Comparison of ENCODE assay signal across 8 cellular contexts in the genomic region with DNA sequence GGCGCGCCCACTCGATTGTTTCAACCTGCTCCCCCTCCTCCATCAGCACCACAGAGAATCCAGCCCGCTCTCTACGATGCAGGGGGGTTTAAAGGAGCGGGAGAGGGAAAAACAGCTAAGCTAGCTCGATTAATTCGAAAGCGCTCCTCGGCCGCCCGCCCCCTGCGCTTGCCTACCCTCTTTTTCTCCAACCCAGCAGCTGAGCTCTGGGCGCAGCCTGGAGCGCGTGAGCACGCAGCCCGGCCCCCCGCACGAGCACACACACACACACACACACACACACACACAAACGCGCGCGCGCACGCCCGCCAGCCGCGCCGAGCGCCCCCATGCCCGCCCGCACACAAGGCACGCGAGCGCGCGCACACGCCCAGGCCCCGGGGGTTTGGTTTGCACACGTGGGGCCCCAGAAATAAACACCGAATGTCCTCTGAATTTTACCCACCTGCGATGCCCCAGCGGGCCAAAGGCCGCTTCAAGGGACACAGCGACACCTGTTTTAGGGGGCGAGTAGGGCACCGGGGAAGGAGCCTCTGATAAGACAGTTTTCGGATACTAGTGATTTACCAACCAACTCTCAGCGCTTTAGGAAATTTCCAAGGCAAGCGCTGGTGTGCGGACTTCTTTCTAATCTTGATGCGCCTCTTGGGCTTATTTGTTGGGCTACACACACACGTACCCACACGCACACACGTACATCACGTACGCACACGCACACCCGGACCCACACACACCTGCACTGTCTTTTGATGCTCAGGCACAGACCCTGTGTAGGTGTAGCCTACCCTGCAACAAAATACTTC. TPM values are rescaled to one million over a fixed set of nuclear protein-coding genes. Genes with fewer than 3 reads are reported as not detected.
DNase-seq lines count a peak whose midpoint lies in the region; ATAC-seq and TF ChIP-seq lines count a peak whose summit lies in the region.

No MANE protein-coding gene starts in this region.

- TF ChIP-seq POLR2A in esophagus muscularis mucosa (IDR thresholded peaks at IDR 0.05; ENCODE audit: low read depth), result no peak

- no peak for ATAC-seq in GM21526 (IDR thresholded peaks at IDR 0.05; ENCODE audit: low FRiP score, unreplicated experiment)
- no peak for ATAC-seq in GM21825 (IDR thresholded peaks at IDR 0.05; ENCODE audit: unreplicated experiment)

- POLR2A ChIA-PET in SK-N-SH (lab: Yijun Ruan, JAX), result interaction anchor here (0.6 to 1.0 kb wide), 3 partner anchors 11 to 520 kb away, joined by 3 to 4 read pairs (median 3); no protein-coding TSS in a partner anchor

- H3K9me2 ChIP-seq in SK-N-SH, result no peaks in the 10 kb centered on the region

- peaks cover 57% of the 10 kb centered on the region for H3K27me3 Mint-ChIP-seq in IgD-negative memory B cell

- intact Hi-C loops in esophagus muscularis mucosa (cut with DNase I), result no loop called here

- TF ChIP-seq CTCF in SK-N-SH (IDR thresholded peaks at IDR 0.05), result peak; percentile 45
- TF ChIP-seq CTCF in esophagus muscularis mucosa (IDR thresholded peaks at IDR 0.05), result no peak

- peak overlapping the region; percentile 36 for H3K9ac ChIP-seq in SK-N-SH

- peak; percentile 30 for TF ChIP-seq RAD21 in SK-N-SH (IDR thresholded peaks at IDR 0.05; ENCODE audit: low read length)

- CTCF ChIA-PET in SK-N-SH (lab: Yijun Ruan, JAX), result interaction anchor here (0.7 to 1.5 kb wide), 6 partner anchors 10 to 866 kb away, joined by 3 to 5 read pairs (median 3); no protein-coding TSS in a partner anchor

- H3K27ac ChIP-seq in SK-N-SH (ENCODE audit: low read depth in 2 of 2, low read length in 1 of 2), result peak overlapping the region; percentile 36 to 70; a peak in 3 of 4 replicates
- H3K27ac ChIP-seq in esophagus muscularis mucosa (replicated peaks in 1 of 4), result peak overlapping the region; percentile 50 to 82 (median 70)

- H2AFZ ChIP-seq in SK-N-SH (ENCODE audit: low read depth) (peak overlapping the region; percentile 87), neuron (ENCODE audit: low read depth, low read length) (peak overlapping the region; percentile 24)

- H3K79me2 ChIP-seq in SK-N-SH (ENCODE audit: insufficient read depth), result no peaks in the 10 kb centered on the region

- no peaks in the 10 kb centered on the region for H4K20me1 ChIP-seq in SK-N-SH (ENCODE audit: insufficient read depth)

- 6% methylated on average over 32 of the region's 60 CpGs for WGBS in SK-N-SH (ENCODE audit: low lambda C conversion rate)
- WGBS in esophagus muscularis mucosa, result 4% methylated on average over 21 of the region's 60 CpGs

- H3K27me3 ChIP-seq in SK-N-SH (ENCODE audit: insufficient read depth), result peaks cover 76% of the 10 kb centered on the region
- peaks cover 25 to 91% (median 73%) of the 10 kb centered on the region in 4 donors for H3K27me3 ChIP-seq in esophagus muscularis mucosa
- peaks cover 76% of the 10 kb centered on the region for H3K27me3 ChIP-seq in neuron (ENCODE audit: insufficient read depth, low read length)

- no peaks in the 10 kb centered on the region for H3K9me3 ChIP-seq in SK-N-SH
- no peaks in the 10 kb centered on the region for H3K9me3 ChIP-seq in esophagus muscularis mucosa
- H3K9me3 ChIP-seq in neuron (ENCODE audit: low read length), result no peaks in the 10 kb centered on the region

- H3K9me3 Mint-ChIP-seq in IgD-negative memory B cell, result peaks cover 0 to 24% (median 2%) of the 10 kb centered on the region in 3 donors

- H3K4me2 ChIP-seq in SK-N-SH, result peak overlapping the region; percentile 71

- H3K27ac Mint-ChIP-seq in IgD-negative memory B cell, result peak overlapping the region; percentile 76 to 93 (median 87)

- H3K4me3 ChIP-seq in SK-N-SH (ENCODE audit: low read depth in 2 of 2, low read length in 1 of 2) (peak overlapping the region; percentile 56 to 64), esophagus muscularis mucosa (peak overlapping the region; percentile 43 to 58 (median 49)), neuron (ENCODE audit: low read length) (peak overlapping the region; percentile 49)

- H3K36me3 Mint-ChIP-seq in IgD-negative memory B cell, result peaks cover 4% of the 10 kb centered on the region

- TF ChIP-seq EP300 in SK-N-SH (IDR thresholded peaks at IDR 0.05; ENCODE audit: borderline replicate concordance in 1 of 2, low read depth in 1 of 2, low read length in 1 of 2) (no peak), esophagus muscularis mucosa (IDR thresholded peaks at IDR 0.05) (no peak)

- H3K4me3 Mint-ChIP-seq in IgD-negative memory B cell, result peak overlapping the region; percentile 74 to 82 (median 78)

- H3F3A ChIP-seq in SK-N-SH (replicated peaks; ENCODE audit: insufficient read depth), result peaks cover 7% of the 10 kb centered on the region

- peaks cover 3 to 6% of the 10 kb centered on the region in 2 experiments; a peak in 2 of 4 replicates for H3K4me1 ChIP-seq in SK-N-SH (ENCODE audit: control insufficient read depth in 1 of 2, insufficient read depth in 2 of 2, low read depth in 1 of 2, low read length in 1 of 2)
- peaks cover 45 to 59% (median 48%) of the 10 kb centered on the region in 4 donors for H3K4me1 ChIP-seq in esophagus muscularis mucosa
- H3K4me1 ChIP-seq in neuron (ENCODE audit: insufficient read depth, low read length), result peaks cover 25% of the 10 kb centered on the region

- H3K36me3 ChIP-seq in SK-N-SH (replicated peaks in 1 of 2; ENCODE audit: control insufficient read depth in 1 of 2, insufficient read depth in 2 of 2, low read length in 1 of 2), result no peaks in the 10 kb centered on the region
- H3K36me3 ChIP-seq in esophagus muscularis mucosa, result no peaks in the 10 kb centered on the region
- H3K36me3 ChIP-seq in neuron (ENCODE audit: insufficient read depth, low read length), result no peaks in the 10 kb centered on the region

- DNase-seq in NCI-H146 (lab: John Stamatoyannopoulos, UW) (peak; percentile 47), NCI-H146 treated with DMSO at 0.1 percent for 48 hours (lab: John Stamatoyannopoulos, UW; ENCODE audit: unreplicated experiment) (no peak), SK-N-SH (peak; percentile 68), esophagus muscularis mucosa (ENCODE audit: extremely low spot score) (no peak)

- H3K4me1 Mint-ChIP-seq in IgD-negative memory B cell, result peaks cover 12 to 20% (median 18%) of the 10 kb centered on the region in 3 donors

TF ChIP-seq in SK-N-SH, 30 proteins besides CTCF, POLR2A, EP300 and RAD21:
- TF ChIP-seq MXI1 (IDR thresholded peaks at IDR 0.05; ENCODE audit: low read depth, low read length) (peak; percentile 75), RFX5 (IDR thresholded peaks at IDR 0.05; ENCODE audit: low read length) (no peak), SIN3A (IDR thresholded peaks at IDR 0.05; ENCODE audit: borderline replicate concordance, low read depth, low read length) (0 out of 2 replicates have a peak, but pooled peaks have one; percentile 19), NRF1 (IDR thresholded peaks at IDR 0.05; ENCODE audit: low read depth, low read length) (no peak)
- TF ChIP-seq, protein P1, sequence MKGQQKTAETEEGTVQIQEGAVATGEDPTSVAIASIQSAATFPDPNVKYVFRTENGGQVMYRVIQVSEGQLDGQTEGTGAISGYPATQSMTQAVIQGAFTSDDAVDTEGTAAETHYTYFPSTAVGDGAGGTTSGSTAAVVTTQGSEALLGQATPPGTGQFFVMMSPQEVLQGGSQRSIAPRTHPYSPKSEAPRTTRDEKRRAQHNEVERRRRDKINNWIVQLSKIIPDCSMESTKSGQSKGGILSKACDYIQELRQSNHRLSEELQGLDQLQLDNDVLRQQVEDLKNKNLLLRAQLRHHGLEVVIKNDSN (IDR thresholded peaks at IDR 0.05; ENCODE audit: borderline replicate concordance, low read depth), result no peak
- TF ChIP-seq, protein P2, sequence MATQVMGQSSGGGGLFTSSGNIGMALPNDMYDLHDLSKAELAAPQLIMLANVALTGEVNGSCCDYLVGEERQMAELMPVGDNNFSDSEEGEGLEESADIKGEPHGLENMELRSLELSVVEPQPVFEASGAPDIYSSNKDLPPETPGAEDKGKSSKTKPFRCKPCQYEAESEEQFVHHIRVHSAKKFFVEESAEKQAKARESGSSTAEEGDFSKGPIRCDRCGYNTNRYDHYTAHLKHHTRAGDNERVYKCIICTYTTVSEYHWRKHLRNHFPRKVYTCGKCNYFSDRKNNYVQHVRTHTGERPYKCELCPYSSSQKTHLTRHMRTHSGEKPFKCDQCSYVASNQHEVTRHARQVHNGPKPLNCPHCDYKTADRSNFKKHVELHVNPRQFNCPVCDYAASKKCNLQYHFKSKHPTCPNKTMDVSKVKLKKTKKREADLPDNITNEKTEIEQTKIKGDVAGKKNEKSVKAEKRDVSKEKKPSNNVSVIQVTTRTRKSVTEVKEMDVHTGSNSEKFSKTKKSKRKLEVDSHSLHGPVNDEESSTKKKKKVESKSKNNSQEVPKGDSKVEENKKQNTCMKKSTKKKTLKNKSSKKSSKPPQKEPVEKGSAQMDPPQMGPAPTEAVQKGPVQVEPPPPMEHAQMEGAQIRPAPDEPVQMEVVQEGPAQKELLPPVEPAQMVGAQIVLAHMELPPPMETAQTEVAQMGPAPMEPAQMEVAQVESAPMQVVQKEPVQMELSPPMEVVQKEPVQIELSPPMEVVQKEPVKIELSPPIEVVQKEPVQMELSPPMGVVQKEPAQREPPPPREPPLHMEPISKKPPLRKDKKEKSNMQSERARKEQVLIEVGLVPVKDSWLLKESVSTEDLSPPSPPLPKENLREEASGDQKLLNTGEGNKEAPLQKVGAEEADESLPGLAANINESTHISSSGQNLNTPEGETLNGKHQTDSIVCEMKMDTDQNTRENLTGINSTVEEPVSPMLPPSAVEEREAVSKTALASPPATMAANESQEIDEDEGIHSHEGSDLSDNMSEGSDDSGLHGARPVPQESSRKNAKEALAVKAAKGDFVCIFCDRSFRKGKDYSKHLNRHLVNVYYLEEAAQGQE (IDR thresholded peaks at IDR 0.05; ENCODE audit: low read depth, low read length), result no peak

RNA-seq across cellular contexts. Expression of gene NRN1, which starts 0.8 kb away (rescaled TPM):
- polyA plus RNA-seq in IgD-negative memory B cell (0.40 TPM), SK-N-SH (2012; rRNA removed) (8.5 and 8.9 TPM in 2 replicates)
- 10.5 and 10.9 TPM in 2 replicates for polyA plus RNA-seq in SK-N-SH (2012; cell fraction: cytosol; rRNA removed)
- 9.7 and 10.7 TPM in 2 replicates for polyA plus RNA-seq in SK-N-SH (2012; cell fraction: nucleus; rRNA removed)
- 10 to 100 TPM; 12.9 to 24.2 (median 19.7) TPM for total RNA-seq in esophagus muscularis mucosa

Comparison
In these comparisons a context has a peak if more than half of its experiments do, and no peak if none do; other contexts are left out.
1. DNase-seq: peak in NCI-H146 (single experiment) and SK-N-SH (single experiment); none in NCI-H146 treated with DMSO at 0.1 percent for 48 hours (single experiment) and esophagus muscularis mucosa (single experiment).
2. Peak in every context shown above with its lines, with median percentiles within 50 percentile points of each other: H3K4me3 ChIP-seq.